In genomic region chr13:19020988-19021387, GRCh38 we compare ENCODE assay signal across 9 cellular contexts.
"Had no signal": no experiment of that assay in that cellular context is flagged by ENCODE, and none has a peak within 500 bp of the region (broad histone marks: within the 10 kb centered on the region; RNA-seq: fewer than 3 reads in every experiment).

No MANE protein-coding gene starts in this region.

- H3K4me1 ChIP-seq: HAP-1 had no signal

- H3K27ac ChIP-seq: GM23248 had no signal

- H3K4me3 ChIP-seq: GM23248, GM23338, HAP-1 had no signal

- ATAC-seq: GM23338, HCT116 had no signal

- H3K9me3 ChIP-seq: HAP-1 had no signal

- H3K36me3 ChIP-seq: HAP-1 had no signal

- DNase-seq: GM23248, GOT3, H7, H9, HCEC 1CT, HFFc6 had no signal
